25 cellular contexts compared by ENCODE assay signal in genomic region chr5:78336698-78337097, GRCh38.
"Had no signal": no experiment of that assay in that cellular context is flagged by ENCODE, and none has a peak within 500 bp of the region (broad histone marks: within the 10 kb centered on the region; RNA-seq: fewer than 3 reads in every experiment).

No MANE protein-coding gene starts in this region.

- H3K4me2 ChIP-seq: hepatocyte had no signal

- ATAC-seq: foreskin keratinocyte; gastroesophageal sphincter; heart left ventricle; left colon; left lobe of liver; left ventricle myocardium superior; lower lobe of right lung; mucosa of descending colon; naive thymus-derived CD8-positive, alpha-beta T cell had no signal

- DNase-seq: colonic mucosa; dermis blood vessel endothelial cell; dorsolateral prefrontal cortex; effector CD4-positive, alpha-beta T cell; effector memory CD4-positive, alpha-beta T cell; foreskin keratinocyte; heart left ventricle; hypothalamus; immature natural killer cell; islet precursor cell; kidney; kidney glomerular epithelial cell; left colon; left ventricle myocardium superior; lower lobe of right lung; mesenchymal stem cell; mucosa of descending colon; naive B cell; naive thymus-derived CD8-positive, alpha-beta T cell had no signal

- H3K4me3 ChIP-seq: colonic mucosa, dorsolateral prefrontal cortex, esophagus muscularis mucosa, gastroesophageal sphincter, heart left ventricle, hepatocyte, lower lobe of right lung, mucosa of descending colon had no signal

- H2AFZ ChIP-seq: hepatocyte had no signal

- H3K36me3 ChIP-seq: colonic mucosa, esophagus muscularis mucosa, gastroesophageal sphincter, heart left ventricle, lower lobe of right lung had no signal

- H3K9me3 ChIP-seq: colonic mucosa, lower lobe of right lung had no signal

- H3K27me3 ChIP-seq: colonic mucosa, dorsolateral prefrontal cortex, esophagus muscularis mucosa, foreskin keratinocyte, gastroesophageal sphincter, heart left ventricle, hepatocyte had no signal

- H3K27ac ChIP-seq: colonic mucosa, dorsolateral prefrontal cortex, esophagus muscularis mucosa, foreskin keratinocyte, gastroesophageal sphincter, heart left ventricle, hepatocyte, lower lobe of right lung had no signal

- H3K4me1 ChIP-seq: colonic mucosa, esophagus muscularis mucosa, foreskin keratinocyte, gastroesophageal sphincter, lower lobe of right lung had no signal

- H3K79me2 ChIP-seq: hepatocyte had no signal

- FAIRE-seq: endothelial cell of umbilical vein, frontal cortex, kidney had no signal
